Comparison of ENCODE assay signal across 22 cellular contexts in the genomic region with DNA sequence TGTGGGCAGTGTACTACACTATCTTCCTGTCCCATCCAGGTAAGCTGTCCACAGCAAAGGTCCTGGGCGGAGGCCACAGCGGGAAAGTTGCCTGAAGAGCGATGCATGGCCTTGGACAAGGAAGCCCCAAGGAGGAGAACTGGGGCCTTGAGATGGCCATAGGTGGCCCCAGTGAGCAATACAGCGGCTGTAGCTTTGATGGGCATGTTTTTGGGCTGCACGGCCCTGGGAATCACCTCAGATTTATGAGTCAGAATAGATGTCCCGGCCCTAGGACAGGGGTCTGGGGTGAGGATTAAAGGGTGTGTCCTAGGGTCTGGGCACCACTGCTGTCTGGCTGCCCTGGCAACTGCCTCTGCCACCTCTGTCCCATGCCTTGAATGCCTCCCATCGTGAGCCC. TPM values are rescaled to one million over a fixed set of nuclear protein-coding genes. Genes with fewer than 3 reads are reported as not detected.
"Had no signal": no experiment of that assay in that cellular context is flagged by ENCODE, and none has a peak within 500 bp of the region (broad histone marks: within the 10 kb centered on the region; RNA-seq: fewer than 3 reads in every experiment).

No MANE protein-coding gene starts in this region.

- DNase-seq: activated CD4-positive, alpha-beta T cell treated with anti-CD3 and anti-CD28 coated beads for 1 hour; activated CD4-positive, alpha-beta T cell treated with anti-CD3 and anti-CD28 coated beads, Interleukin-2, amount 50 U/mL, for 1 hour; activated CD8-positive, alpha-beta T cell treated with anti-CD3 and anti-CD28 coated beads, Interleukin-2, amount 10 ng/mL, durations not matched to agents 7 days and 5 days; activated gamma-delta T cell; brain microvascular endothelial cell; effector memory CD8-positive, alpha-beta T cell; hypothalamus; left cardiac atrium; stimulated activated CD4-positive, alpha-beta T cell treated with anti-CD3 and anti-CD28 coated beads, Interleukin-4, amount 100 ng/mL, for 24 hours; substantia nigra; SW 1271; T-helper 2 cell had no signal

- H3K27ac ChIP-seq: brain microvascular endothelial cell, dorsolateral prefrontal cortex, esophagus muscularis mucosa, spleen, tibial nerve, VCaP had no signal

- ATAC-seq: activated CD8-positive, alpha-beta T cell treated with anti-CD3 and anti-CD28 coated beads, Interleukin-2, amount 10 ng/mL, durations not matched to agents 7 days and 5 days; activated naive CD4-positive, alpha-beta T cell treated with anti-CD3 and anti-CD28 coated beads, Interleukin-2, amount 50 U/mL, for 72 hours; effector memory CD8-positive, alpha-beta T cell; left cardiac atrium; natural killer cell treated with Interleukin-12 subunit alpha and Interleukin-12 subunit beta and Interleukin-15 and Interleukin-18, amount 100 ng/mL, for 72 hours had no signal

- H3K36me3 ChIP-seq: brain microvascular endothelial cell, esophagus muscularis mucosa, spleen, tibial nerve had no signal

- FAIRE-seq: colon, frontal cortex had no signal

- H3K4me1 ChIP-seq: tibial nerve had no signal

- H3K4me3 ChIP-seq: dorsolateral prefrontal cortex, esophagus muscularis mucosa, spleen, tibial nerve had no signal

- H3K9me3 ChIP-seq: esophagus muscularis mucosa, spleen, tibial nerve had no signal

RNA-seq across cellular contexts. Expression of a gene that starts 17.6 kb away (rescaled TPM):
- total RNA-seq: activated T-helper 1 cell treated with anti-CD3 and anti-CD28 coated beads, Interleukin-12 subunit alpha, Interleukin-12 subunit beta, Interleukin-2, Interleukin-4 antibody, amounts not matched to agents 30 ng/mL and 10 ng/mL and 1 ng/mL, durations not matched to agents 14 hours and 24 hours and 36 hours had no signal
